ENCODE assay signal across 15 cellular contexts in genomic region chr10:94133239-94133638, GRCh38.
DNase-seq lines count a peak whose midpoint lies in the region; ATAC-seq and TF ChIP-seq lines count a peak whose summit lies in the region.
"Had no signal": no experiment of that assay in that cellular context is flagged by ENCODE, and none has a peak within 500 bp of the region (broad histone marks: within the 10 kb centered on the region; RNA-seq: fewer than 3 reads in every experiment).

No MANE protein-coding gene starts in this region.

- H3K9me3 Mint-ChIP-seq in HFFc6 = no peaks in the 10 kb centered on the region
- H3K9me3 Mint-ChIP-seq: activated T-cell treated with anti-CD3 and anti-CD28 coated beads, Interleukin-2, amount 50 U/mL, for 72 hours; T-helper 2 cell treated with Interferon-gamma antibody and Interleukin-4, amounts not matched to agents 5 μg/mL and 100 μg/mL, for 36 hours had no signal

- TF ChIP-seq CTCF in HFFc6 (IDR thresholded peaks at IDR 0.05) = no peak
- TF ChIP-seq CTCF in VCaP (conservative IDR thresholded peaks at IDR 0.05) = no peak
- TF ChIP-seq CTCF in psoas muscle (IDR thresholded peaks at IDR 0.05) = no peak

- H3K4me3 ChIP-seq in psoas muscle (no peak overlapping the region), H7 (ENCODE audit: insufficient read depth, low read depth, low read length) (no peak overlapping the region)

- intact Hi-C loops in Right ventricle myocardium superior (cut with DNase I) (no loop called here), psoas muscle (cut with DNase I) (loop anchor here in 1 of 2 donors (5.0 to 10.0 kb wide), 3 partner anchors 79 to 188 kb away; no protein-coding TSS in a partner anchor)

- DNase-seq in HFFc6 (peak; percentile 17), Right ventricle myocardium superior (peak; percentile 87), psoas muscle (peak; percentile 61 to 87), mesenteric fat pad (ENCODE audit: low spot score) (no peak), NCI-H2227 treated with DMSO at 0.1 percent for 48 hours (lab: John Stamatoyannopoulos, UW) (no peak), H7 (no peak)
- DNase-seq: activated T-cell treated with anti-CD3 and anti-CD28 coated beads, Interleukin-2, amount 50 U/mL, for 72 hours; cortex of kidney; immature natural killer cell; KG1; NCI-H187; NCI-H526 treated with DMSO at 0.1 percent for 48 hours had no signal

- no peak overlapping the region for H3K27ac Mint-ChIP-seq in HFFc6
- H3K27ac Mint-ChIP-seq: activated T-cell treated with anti-CD3 and anti-CD28 coated beads, Interleukin-2, amount 50 U/mL, for 72 hours; immature natural killer cell; T-helper 2 cell treated with Interferon-gamma antibody and Interleukin-4, amounts not matched to agents 5 μg/mL and 100 μg/mL, for 36 hours had no signal

- H3K27me3 ChIP-seq in psoas muscle (ENCODE audit: insufficient read depth in 3 of 3, low read length in 2 of 3) (no peaks in the 10 kb centered on the region), H7 (ENCODE audit: control insufficient read depth, insufficient read depth, low read length) (no peaks in the 10 kb centered on the region)

- no peaks in the 10 kb centered on the region for H3K36me3 ChIP-seq in psoas muscle (ENCODE audit: insufficient read depth in 1 of 2, low read depth in 1 of 2)
- no peaks in the 10 kb centered on the region for H3K36me3 ChIP-seq in H7 (replicated peaks; ENCODE audit: control insufficient read depth, insufficient read depth, low read length)

- H3K27me3 Mint-ChIP-seq in HFFc6 (ENCODE audit: insufficient read depth) = no peaks in the 10 kb centered on the region; the same call in 1 of the 2 replicates

- no peaks in the 10 kb centered on the region for H3K36me3 Mint-ChIP-seq in HFFc6 (ENCODE audit: low read depth)
- H3K36me3 Mint-ChIP-seq: immature natural killer cell had no signal

- H3K27ac ChIP-seq in VCaP (peak overlapping the region; percentile 66), psoas muscle (peak overlapping the region; percentile 5)

- peaks cover 61% of the 10 kb centered on the region for H3K4me1 Mint-ChIP-seq in HFFc6 (ENCODE audit: low read depth)
- H3K4me1 Mint-ChIP-seq: immature natural killer cell had no signal

- ATAC-seq in Right ventricle myocardium superior (ENCODE audit: poor library complexity) = peak; percentile 96
- ATAC-seq in psoas muscle = peak; percentile 93 to 99 (median 96)
- no peak for ATAC-seq in GM21526 (IDR thresholded peaks at IDR 0.05; ENCODE audit: low FRiP score, unreplicated experiment)
- ATAC-seq: activated T-cell treated with anti-CD3 and anti-CD28 coated beads, Interleukin-2, amount 50 U/mL, for 72 hours had no signal

- no peak overlapping the region for H3K4me3 Mint-ChIP-seq in HFFc6
- H3K4me3 Mint-ChIP-seq: activated T-cell treated with anti-CD3 and anti-CD28 coated beads, Interleukin-2, amount 50 U/mL, for 72 hours; immature natural killer cell; T-helper 2 cell treated with Interferon-gamma antibody and Interleukin-4, amounts not matched to agents 5 μg/mL and 100 μg/mL, for 36 hours had no signal

- peaks cover 21% of the 10 kb centered on the region for H3K4me1 ChIP-seq in psoas muscle

- no peaks in the 10 kb centered on the region for H3K9me3 ChIP-seq in psoas muscle

Comparison
In these comparisons a context has a peak if more than half of its experiments do, and no peak if none do; other contexts are left out.
1. DNase-seq: peak in HFFc6 (single experiment), Right ventricle myocardium superior (single experiment) and psoas muscle (2 of 2); none in mesenteric fat pad (single experiment), NCI-H2227 treated with DMSO at 0.1 percent for 48 hours (single experiment) and H7 (single experiment).